16 cellular contexts compared by ENCODE assay signal in genomic region chr11:3149852-3150188, GRCh38.
"Had no signal": no experiment of that assay in that cellular context is flagged by ENCODE, and none has a peak within 500 bp of the region (broad histone marks: within the 10 kb centered on the region; RNA-seq: fewer than 3 reads in every experiment).

No MANE protein-coding gene starts in this region.

- H3K9me3 ChIP-seq: adrenal gland, mucosa of descending colon, suprapubic skin had no signal

- H3K36me3 Mint-ChIP-seq: activated naive CD4-positive, alpha-beta T cell treated with anti-CD3 and anti-CD28 coated beads, Interleukin-2, amount 50 U/mL, for 72 hours; memory B cell; naive B cell; type B pancreatic cell; WTC11 had no signal

- H3K27ac Mint-ChIP-seq: activated CD4-positive, alpha-beta T cell treated with anti-CD3 and anti-CD28 coated beads for 36 hours; activated naive CD4-positive, alpha-beta T cell treated with anti-CD3 and anti-CD28 coated beads, Interleukin-2, amount 50 U/mL, for 72 hours; activated T-helper 1 cell treated with anti-CD3 and anti-CD28 coated beads, Interleukin-12 subunit alpha, Interleukin-12 subunit beta, Interleukin-2, Interleukin-4 antibody, amounts not matched to agents 30 ng/mL and 10 ng/mL and 1 ng/mL, durations not matched to agents 14 hours and 24 hours and 36 hours; dendritic cell treated with granulocyte-macrophage colony-stimulating factor and Interleukin-4, amounts not matched to agents 40 ng/mL and 50 ng/mL, for 4 days; memory B cell; progenitor cell of endocrine pancreas; stimulated activated naive CD8-positive, alpha-beta T cell treated with anti-CD3 and anti-CD28 coated beads, Interleukin-15, amount 100 ng/mL, for 72 hours; type B pancreatic cell had no signal

- H3K27me3 Mint-ChIP-seq: activated CD4-positive, alpha-beta T cell treated with anti-CD3 and anti-CD28 coated beads for 36 hours; dendritic cell treated with granulocyte-macrophage colony-stimulating factor and Interleukin-4, amounts not matched to agents 40 ng/mL and 50 ng/mL, for 4 days; naive B cell; stimulated activated naive CD8-positive, alpha-beta T cell treated with anti-CD3 and anti-CD28 coated beads, Interleukin-15, amount 100 ng/mL, for 72 hours; type B pancreatic cell had no signal

- H3K27ac ChIP-seq: suprapubic skin had no signal

- H3K4me3 ChIP-seq: adrenal gland, mucosa of descending colon, suprapubic skin had no signal

- H3K4me3 Mint-ChIP-seq: activated CD4-positive, alpha-beta T cell treated with anti-CD3 and anti-CD28 coated beads for 36 hours; activated T-helper 1 cell treated with anti-CD3 and anti-CD28 coated beads, Interleukin-12 subunit alpha, Interleukin-12 subunit beta, Interleukin-2, Interleukin-4 antibody, amounts not matched to agents 30 ng/mL and 10 ng/mL and 1 ng/mL, durations not matched to agents 14 hours and 24 hours and 36 hours; dendritic cell treated with granulocyte-macrophage colony-stimulating factor and Interleukin-4, amounts not matched to agents 40 ng/mL and 50 ng/mL, for 4 days; memory B cell; naive B cell; stimulated activated naive CD8-positive, alpha-beta T cell treated with anti-CD3 and anti-CD28 coated beads, Interleukin-15, amount 100 ng/mL, for 72 hours; type B pancreatic cell; WTC11 had no signal

- H3K9me3 Mint-ChIP-seq: activated naive CD4-positive, alpha-beta T cell treated with anti-CD3 and anti-CD28 coated beads, Interleukin-2, amount 50 U/mL, for 72 hours; activated T-helper 1 cell treated with anti-CD3 and anti-CD28 coated beads, Interleukin-12 subunit alpha, Interleukin-12 subunit beta, Interleukin-2, Interleukin-4 antibody, amounts not matched to agents 30 ng/mL and 10 ng/mL and 1 ng/mL, durations not matched to agents 14 hours and 24 hours and 36 hours; dendritic cell treated with granulocyte-macrophage colony-stimulating factor and Interleukin-4, amounts not matched to agents 40 ng/mL and 50 ng/mL, for 4 days; memory B cell; naive B cell; stimulated activated naive CD8-positive, alpha-beta T cell treated with anti-CD3 and anti-CD28 coated beads, Interleukin-15, amount 100 ng/mL, for 72 hours; type B pancreatic cell; WTC11 had no signal

- ATAC-seq: activated CD4-positive, alpha-beta T cell treated with anti-CD3 and anti-CD28 coated beads for 36 hours; activated naive CD4-positive, alpha-beta T cell treated with anti-CD3 and anti-CD28 coated beads, Interleukin-2, amount 50 U/mL, for 72 hours; mucosa of descending colon; stimulated activated naive CD8-positive, alpha-beta T cell treated with anti-CD3 and anti-CD28 coated beads, Interleukin-15, amount 100 ng/mL, for 72 hours; WTC11 had no signal

- H3K4me1 Mint-ChIP-seq: activated CD4-positive, alpha-beta T cell treated with anti-CD3 and anti-CD28 coated beads for 36 hours; naive B cell had no signal

- DNase-seq: activated CD4-positive, alpha-beta T cell treated with anti-CD3 and anti-CD28 coated beads for 36 hours; activated CD4-positive, alpha-beta T cell treated with anti-CD3 and anti-CD28 coated beads, Interleukin-2, amount 50 U/mL, for 48 hours; activated gamma-delta T cell treated with Interleukin-2 at 50 U/mL for 16 hours; effector CD8-positive, alpha-beta T cell; mucosa of descending colon; naive B cell; stimulated activated naive CD8-positive, alpha-beta T cell treated with anti-CD3 and anti-CD28 coated beads, Interleukin-15, amount 100 ng/mL, for 72 hours had no signal

- H3K27me3 ChIP-seq: adrenal gland, suprapubic skin had no signal

- H3K36me3 ChIP-seq: adrenal gland had no signal
